26 cellular contexts compared by ENCODE assay signal in the genomic region with DNA sequence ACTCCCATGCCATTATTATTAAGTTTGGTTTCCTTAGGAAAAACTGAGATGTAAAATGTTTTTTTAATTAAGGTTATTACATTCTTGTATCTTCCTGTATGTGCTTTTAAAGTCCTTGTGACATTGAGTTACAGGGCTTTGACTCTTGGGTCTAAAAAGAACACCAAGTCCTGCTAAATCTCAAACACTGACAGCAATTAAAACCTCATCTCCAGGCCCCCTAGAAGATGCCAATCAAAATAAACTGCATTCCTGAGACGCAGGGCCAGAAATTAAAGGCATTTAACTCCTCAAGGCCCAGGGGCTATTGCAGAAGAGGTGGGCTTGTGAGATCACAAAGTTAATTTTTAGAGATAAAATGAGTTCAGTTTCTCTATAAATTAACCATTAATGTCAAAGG.
DNase-seq lines count a peak whose midpoint lies in the region; ATAC-seq and TF ChIP-seq lines count a peak whose summit lies in the region.
"Had no signal": no experiment of that assay in that cellular context is flagged by ENCODE, and none has a peak within 500 bp of the region (broad histone marks: within the 10 kb centered on the region; RNA-seq: fewer than 3 reads in every experiment).

No MANE protein-coding gene starts in this region.

- H3K9me3 ChIP-seq in right cardiac atrium (ENCODE audit: control insufficient read depth, low read length), result no peaks in the 10 kb centered on the region
- H3K9me3 ChIP-seq in uterus, result no peaks in the 10 kb centered on the region
- H3K9me3 ChIP-seq: Peyer's patch, right lobe of liver, SJCRH30 had no signal

- WGBS in right cardiac atrium, result 18% methylated on average over 1 of the region's 1 CpG

- H3K36me3 ChIP-seq in uterus, result no peaks in the 10 kb centered on the region
- H3K36me3 ChIP-seq: Peyer's patch, right lobe of liver, SJCRH30 had no signal

- ATAC-seq in right cardiac atrium, result no peak
- ATAC-seq in left cardiac atrium, result no peak
- no peak for ATAC-seq in natural killer cell treated with Interleukin-12 subunit alpha and Interleukin-12 subunit beta and Interleukin-15 and Interleukin-18, amount 100 ng/mL, for 72 hours
- ATAC-seq: CD8-positive, alpha-beta T cell; right lobe of liver; stimulated activated naive CD8-positive, alpha-beta T cell treated with anti-CD3 and anti-CD28 coated beads, Interleukin-15, Interleukin-2, amounts not matched to agents 100 U/mL and 50 U/mL, for 24 hours; T-helper 17 cell had no signal

- peaks cover 1% of the 10 kb centered on the region for H3K4me1 ChIP-seq in right cardiac atrium (ENCODE audit: control insufficient read depth, insufficient read depth, low read length)
- peaks cover 0 to 12% of the 10 kb centered on the region in 2 donors for H3K4me1 ChIP-seq in uterus
- H3K4me1 ChIP-seq: SJCRH30 had no signal

- peaks cover 88% of the 10 kb centered on the region for H3K36me3 Mint-ChIP-seq in T-helper 2 cell treated with Interferon-gamma antibody and Interleukin-4, amounts not matched to agents 5 μg/mL and 100 μg/mL, for 36 hours (ENCODE audit: low read depth)
- H3K36me3 Mint-ChIP-seq in natural killer cell treated with Interleukin-12 subunit alpha and Interleukin-12 subunit beta and Interleukin-15 and Interleukin-18, amount 100 ng/mL, for 72 hours, result peaks cover 62% of the 10 kb centered on the region
- H3K36me3 Mint-ChIP-seq in activated CD4-positive, alpha-beta memory T cell treated with anti-CD3 and anti-CD28 coated beads for 36 hours, result peaks cover 83% of the 10 kb centered on the region
- H3K36me3 Mint-ChIP-seq: type B pancreatic cell had no signal

- no peak for TF ChIP-seq CTCF in uterus (IDR thresholded peaks at IDR 0.05)

- H3K27ac ChIP-seq in right cardiac atrium (ENCODE audit: low read length) (peak overlapping the region; percentile 52), uterus (peak overlapping the region; percentile 92)
- H3K27ac ChIP-seq: right lobe of liver, SJCRH30, VCaP had no signal

- H3K27me3 ChIP-seq in right cardiac atrium (ENCODE audit: control insufficient read depth, insufficient read depth) (no peaks in the 10 kb centered on the region), uterus (no peaks in the 10 kb centered on the region)
- H3K27me3 ChIP-seq: Peyer's patch, right lobe of liver, SJCRH30 had no signal

- CTCF ChIA-PET in activated CD4-positive, alpha-beta memory T cell treated with anti-CD3 and anti-CD28 coated beads for 36 hours (lab: Charles Lee), result no interaction called here

- no peaks in the 10 kb centered on the region for H3K27me3 Mint-ChIP-seq in T-helper 2 cell treated with Interferon-gamma antibody and Interleukin-4, amounts not matched to agents 5 μg/mL and 100 μg/mL, for 36 hours (ENCODE audit: low read depth)
- no peaks in the 10 kb centered on the region for H3K27me3 Mint-ChIP-seq in natural killer cell treated with Interleukin-12 subunit alpha and Interleukin-12 subunit beta and Interleukin-15 and Interleukin-18, amount 100 ng/mL, for 72 hours
- H3K27me3 Mint-ChIP-seq in activated CD4-positive, alpha-beta memory T cell treated with anti-CD3 and anti-CD28 coated beads for 36 hours, result no peaks in the 10 kb centered on the region
- H3K27me3 Mint-ChIP-seq: T-helper 17 cell, type B pancreatic cell had no signal

- peak overlapping the region; percentile 35 for H3K4me3 ChIP-seq in right cardiac atrium (ENCODE audit: low read length)
- H3K4me3 ChIP-seq in uterus, result no peak overlapping the region
- H3K4me3 ChIP-seq: Peyer's patch, right lobe of liver, SJCRH30 had no signal

- no peak overlapping the region for H3K27ac Mint-ChIP-seq in T-helper 2 cell treated with Interferon-gamma antibody and Interleukin-4, amounts not matched to agents 5 μg/mL and 100 μg/mL, for 36 hours
- peak overlapping the region; percentile 91 to 95 for H3K27ac Mint-ChIP-seq in natural killer cell treated with Interleukin-12 subunit alpha and Interleukin-12 subunit beta and Interleukin-15 and Interleukin-18, amount 100 ng/mL, for 72 hours
- H3K27ac Mint-ChIP-seq in activated CD4-positive, alpha-beta memory T cell treated with anti-CD3 and anti-CD28 coated beads for 36 hours, result no peak overlapping the region
- H3K27ac Mint-ChIP-seq: CD8-positive, alpha-beta T cell; type B pancreatic cell had no signal

- peaks cover 17% of the 10 kb centered on the region for H3K9me3 Mint-ChIP-seq in T-helper 2 cell treated with Interferon-gamma antibody and Interleukin-4, amounts not matched to agents 5 μg/mL and 100 μg/mL, for 36 hours
- no peaks in the 10 kb centered on the region for H3K9me3 Mint-ChIP-seq in natural killer cell treated with Interleukin-12 subunit alpha and Interleukin-12 subunit beta and Interleukin-15 and Interleukin-18, amount 100 ng/mL, for 72 hours
- peaks cover 15% of the 10 kb centered on the region for H3K9me3 Mint-ChIP-seq in activated CD4-positive, alpha-beta memory T cell treated with anti-CD3 and anti-CD28 coated beads for 36 hours

- peaks cover 41% of the 10 kb centered on the region for H3K4me1 Mint-ChIP-seq in T-helper 2 cell treated with Interferon-gamma antibody and Interleukin-4, amounts not matched to agents 5 μg/mL and 100 μg/mL, for 36 hours (ENCODE audit: low read depth)
- H3K4me1 Mint-ChIP-seq in natural killer cell treated with Interleukin-12 subunit alpha and Interleukin-12 subunit beta and Interleukin-15 and Interleukin-18, amount 100 ng/mL, for 72 hours (ENCODE audit: low read depth in 2 of 2), result peaks cover 42 to 67% of the 10 kb centered on the region in 2 donors
- H3K4me1 Mint-ChIP-seq in activated CD4-positive, alpha-beta memory T cell treated with anti-CD3 and anti-CD28 coated beads for 36 hours (ENCODE audit: low read depth), result peaks cover 64% of the 10 kb centered on the region
- H3K4me1 Mint-ChIP-seq: neural crest cell had no signal

- POLR2A ChIA-PET in activated CD4-positive, alpha-beta memory T cell treated with anti-CD3 and anti-CD28 coated beads for 36 hours (lab: Charles Lee), result no interaction called here

- no peak for DNase-seq in T-helper 2 cell treated with Interferon-gamma antibody and Interleukin-4, amounts not matched to agents 5 μg/mL and 100 μg/mL, for 36 hours (ENCODE audit: low spot score)
- no peak for DNase-seq in T-helper 2 cell
- DNase-seq in right cardiac atrium, result no peak
- DNase-seq in left cardiac atrium, result no peak
- no peak for DNase-seq in natural killer cell treated with Interleukin-12 subunit alpha and Interleukin-12 subunit beta and Interleukin-15 and Interleukin-18, amount 100 ng/mL, for 72 hours (ENCODE audit: low spot score)
- no peak for DNase-seq in uterus
- DNase-seq in hippocampal formation (lab: John Stamatoyannopoulos, UW), result no peak
- DNase-seq in activated CD4-positive, alpha-beta memory T cell treated with anti-CD3 and anti-CD28 coated beads for 36 hours, result no peak
- DNase-seq: activated CD4-positive, alpha-beta T cell treated with anti-CD3 and anti-CD28 coated beads for 48 hours; activated CD8-positive, alpha-beta memory T cell treated with anti-CD3 and anti-CD28 coated beads, Interleukin-2, amount 50 U/mL, for 48 hours; activated naive CD4-positive, alpha-beta T cell treated with Interleukin-2 at 50 U/mL for 16 hours; CD8-positive, alpha-beta T cell; cerebellar nuclear complex; DMS 273 treated with DMSO at 0.1 percent for 48 hours; HCEC 1CT; midbrain; NCI-H1694; NCI-H526 treated with DMSO at 0.1 percent for 48 hours; Peyer's patch; right lobe of liver; SJCRH30; stimulated activated naive CD8-positive, alpha-beta T cell treated with anti-CD3 and anti-CD28 coated beads, Interleukin-15, Interleukin-2, amounts not matched to agents 100 U/mL and 50 U/mL, for 24 hours; T-helper 17 cell had no signal

- peak overlapping the region; percentile 57 for H3K4me3 Mint-ChIP-seq in T-helper 2 cell treated with Interferon-gamma antibody and Interleukin-4, amounts not matched to agents 5 μg/mL and 100 μg/mL, for 36 hours
- peak overlapping the region; percentile 90 for H3K4me3 Mint-ChIP-seq in natural killer cell treated with Interleukin-12 subunit alpha and Interleukin-12 subunit beta and Interleukin-15 and Interleukin-18, amount 100 ng/mL, for 72 hours
- H3K4me3 Mint-ChIP-seq in activated CD4-positive, alpha-beta memory T cell treated with anti-CD3 and anti-CD28 coated beads for 36 hours, result no peak overlapping the region
- H3K4me3 Mint-ChIP-seq: neural crest cell, type B pancreatic cell had no signal

- intact Hi-C loops in right cardiac atrium (cut with DNase I), result no loop called here
- intact Hi-C loops in left cardiac atrium (cut with DNase I), result no loop called here
- intact Hi-C loops in uterus (cut with DNase I; ENCODE audit: low total_unique reads), result no loop called here
- intact Hi-C loops in activated CD4-positive, alpha-beta memory T cell treated with anti-CD3 and anti-CD28 coated beads for 36 hours (cut with micrococcal nuclease), result no loop called here

- TF ChIP-seq POLR2A in uterus (IDR thresholded peaks at IDR 0.05), result no peak

Comparison
In these comparisons a context has a peak if more than half of its experiments do, and no peak if none do; other contexts are left out.
1. H3K27ac Mint-ChIP-seq: peak in natural killer cell treated with Interleukin-12 subunit alpha and Interleukin-12 subunit beta and Interleukin-15 and Interleukin-18, amount 100 ng/mL, for 72 hours (2 of 2); none in T-helper 2 cell treated with Interferon-gamma antibody and Interleukin-4, amounts not matched to agents 5 μg/mL and 100 μg/mL, for 36 hours (single experiment) and activated CD4-positive, alpha-beta memory T cell treated with anti-CD3 and anti-CD28 coated beads for 36 hours (single experiment).